Comparison of ENCODE assay signal across 20 cellular contexts in genomic region chr4:88831063-88831462, GRCh38.
A peak's percentile ranks its signal among the peaks of the same experiment; 100 is the strongest.
DNase-seq lines count a peak whose midpoint lies in the region; ATAC-seq and TF ChIP-seq lines count a peak whose summit lies in the region.
"Had no signal": no experiment of that assay in that cellular context is flagged by ENCODE, and none has a peak within 500 bp of the region (broad histone marks: within the 10 kb centered on the region; RNA-seq: fewer than 3 reads in every experiment).

No MANE protein-coding gene starts in this region.

- H3K9ac ChIP-seq in colonic mucosa (ENCODE audit: low read depth in 2 of 2, low read length in 2 of 2): no peak overlapping the region
- H3K9ac ChIP-seq: KMS-11 had no signal

- H3K27me3 ChIP-seq in right atrium auricular region: no peaks in the 10 kb centered on the region
- H3K27me3 ChIP-seq in colonic mucosa: no peaks in the 10 kb centered on the region

- H3K9me3 ChIP-seq in right atrium auricular region (no peaks in the 10 kb centered on the region), colonic mucosa (no peaks in the 10 kb centered on the region)

- H3K4me1 ChIP-seq in right atrium auricular region (no peaks in the 10 kb centered on the region), colonic mucosa (no peaks in the 10 kb centered on the region)

- intact Hi-C loops in Right ventricle myocardium superior (cut with DNase I) (no loop called here), colonic mucosa (cut with DNase I) (no loop called here), head of caudate nucleus (cut with DNase I) (no loop called here)

- H3K4me3 ChIP-seq in right atrium auricular region (no peak overlapping the region), colonic mucosa (no peak overlapping the region)
- H3K4me3 ChIP-seq: SK-N-MC had no signal

- no peak for DNase-seq in Right ventricle myocardium superior
- DNase-seq in right atrium auricular region (ENCODE audit: low spot score): no peak
- DNase-seq in colonic mucosa: peak; percentile 28
- DNase-seq in myocyte (ENCODE audit: low read depth): peak; percentile 13
- no peak for DNase-seq in head of caudate nucleus
- no peak for DNase-seq in DMS 273 (lab: John Stamatoyannopoulos, UW; ENCODE audit: unreplicated experiment)
- DNase-seq in NCI-H187 treated with DMSO at 0.1 percent for 48 hours (lab: John Stamatoyannopoulos, UW): no peak
- DNase-seq: CD4-positive, CD25-positive, alpha-beta regulatory T cell; COR-L47; DMS 273 treated with DMSO at 0.1 percent for 48 hours; DMS79 treated with DMSO at 0.1 percent for 48 hours; IMR-90; NCI-H1105; NCI-H2081; NCI-H2227 treated with DMSO at 0.1 percent for 48 hours; NCI-H510A; NCI-H82; SHP77 had no signal

- H3K36me3 ChIP-seq in right atrium auricular region: no peaks in the 10 kb centered on the region
- no peaks in the 10 kb centered on the region for H3K36me3 ChIP-seq in colonic mucosa

- peak; percentile 63 for ATAC-seq in Right ventricle myocardium superior (ENCODE audit: poor library complexity)

- H3K27ac ChIP-seq in right atrium auricular region: peak overlapping the region in 1 of 2 donors; percentile 1
- no peak overlapping the region for H3K27ac ChIP-seq in colonic mucosa
- H3K27ac ChIP-seq: KMS-11, SK-N-MC had no signal

- TF ChIP-seq CTCF in right atrium auricular region (IDR thresholded peaks at IDR 0.05) (no peak), colonic mucosa (IDR thresholded peaks at IDR 0.05) (no peak)

Comparison
In these comparisons a context has a peak if more than half of its experiments do, and no peak if none do; other contexts are left out.
1. DNase-seq: peak in colonic mucosa (single experiment) and myocyte (single experiment); none in Right ventricle myocardium superior (single experiment), right atrium auricular region (single experiment), head of caudate nucleus (0 of 42), DMS 273 (single experiment) and NCI-H187 treated with DMSO at 0.1 percent for 48 hours (single experiment).